In the genomic region with DNA sequence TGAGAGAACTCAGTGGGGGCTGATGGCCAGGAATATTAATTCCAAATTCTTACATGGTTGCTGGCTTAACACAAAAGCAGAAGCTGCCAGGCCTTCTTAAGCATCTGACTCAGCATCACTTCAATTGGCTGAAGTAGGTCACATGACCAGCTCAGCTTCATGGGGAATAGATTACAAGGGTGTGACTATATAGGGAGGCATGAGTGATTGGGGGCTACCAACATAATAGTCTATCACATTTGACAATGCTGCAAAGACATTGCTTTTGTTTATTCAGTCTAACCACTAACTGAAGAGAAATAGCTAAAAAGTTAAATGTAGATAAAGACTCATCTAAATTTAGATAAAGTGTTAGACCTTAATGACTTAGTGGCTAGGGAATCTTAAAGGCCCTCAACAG, we compare ENCODE assay signal across 9 cellular contexts.
DNase-seq lines count a peak whose midpoint lies in the region; ATAC-seq, FAIRE-seq and TF ChIP-seq lines count a peak whose summit lies in the region.
"Had no signal": no experiment of that assay in that cellular context is flagged by ENCODE, and none has a peak within 500 bp of the region (broad histone marks: within the 10 kb centered on the region; RNA-seq: fewer than 3 reads in every experiment).

No MANE protein-coding gene starts in this region.

- ATAC-seq in right cardiac atrium (no peak), GM19035 (IDR thresholded peaks at IDR 0.05; ENCODE audit: unreplicated experiment) (no peak)
- ATAC-seq: natural killer cell treated with Interleukin-12 subunit alpha and Interleukin-12 subunit beta and Interleukin-15 and Interleukin-18, amount 100 ng/mL, for 72 hours had no signal

- H2BK20ac ChIP-seq in H1 (ENCODE audit: low read length), result no peak overlapping the region

- no peak overlapping the region for H2BK15ac ChIP-seq in H1 (ENCODE audit: low read length)

- H3K36me3 ChIP-seq in H1 (ENCODE audit: control insufficient read depth in 2 of 4, insufficient read depth in 4 of 4, low read length in 3 of 4), result no peaks in the 10 kb centered on the region

- no peaks in the 10 kb centered on the region for H3K23me2 ChIP-seq in H1 (ENCODE audit: low read depth, low read length)

- no peak overlapping the region for H2BK12ac ChIP-seq in H1 (ENCODE audit: low read depth, low read length)

- FAIRE-seq in H1 (lab: Jason Lieb, UNC), result no peak

- no peaks in the 10 kb centered on the region for H4K20me1 ChIP-seq in H1 (replicated peaks in 1 of 2; ENCODE audit: control insufficient read depth in 1 of 2, insufficient read depth in 2 of 2, low read length in 2 of 2)

- H3K4ac ChIP-seq in H1 (replicated peaks; ENCODE audit: insufficient read length, low read depth, low read length), result no peak overlapping the region

- no peak overlapping the region for H3K18ac ChIP-seq in H1 (ENCODE audit: extremely low read depth, low read length)

- H3K56ac ChIP-seq in H1 (replicated peaks; ENCODE audit: insufficient read length, low read depth, low read length), result no peak overlapping the region

- CTCF ChIA-PET in H1 (lab: Charles Lee; ENCODE audit: partially characterized antibody), result interaction anchor here (0.7 to 0.9 kb wide), 2 partner anchors 16 to 18 kb away, joined by 3 to 6 read pairs; no protein-coding TSS in a partner anchor

- H3K9me3 ChIP-seq in H1 (ENCODE audit: insufficient read depth in 2 of 2, low read depth in 1 of 2, low read length in 1 of 2), result no peaks in the 10 kb centered on the region
- H3K9me3 ChIP-seq in right cardiac atrium (ENCODE audit: control insufficient read depth, low read length), result no peaks in the 10 kb centered on the region

- TF ChIP-seq CTCF in H1 (IDR thresholded peaks at IDR 0.05; ENCODE audit: control extremely low read depth in 1 of 3, insufficient read depth in 1 of 3, low read depth in 1 of 3, low read length in 3 of 3) (no peak), retinal pigment epithelial cell (conservative IDR thresholded peaks at IDR 0.05; ENCODE audit: low read depth, low read length) (no peak)

- H3K14ac ChIP-seq in H1 (ENCODE audit: insufficient read length), result no peak overlapping the region

- H3K27me3 ChIP-seq in H1 (replicated peaks in 1 of 4; ENCODE audit: control insufficient read depth in 3 of 4, extremely low read depth in 1 of 4, insufficient read depth in 3 of 4, low read length in 3 of 4) (peaks cover 0 to 1% (median 0%) of the 10 kb centered on the region in 4 experiments; a peak in 1 of 7 replicates), right cardiac atrium (ENCODE audit: control insufficient read depth, insufficient read depth) (no peaks in the 10 kb centered on the region)

- 0 out of 2 replicates have a peak overlapping the region, but pooled peaks have one; percentile 6 for H2AFZ ChIP-seq in H1 (ENCODE audit: low read length)

- no peak overlapping the region for H2AK5ac ChIP-seq in H1 (ENCODE audit: low read depth, low read length)

- H4K5ac ChIP-seq in H1 (ENCODE audit: insufficient read length, low read depth, low read length), result no peak overlapping the region

- H3K27ac ChIP-seq in H1 (ENCODE audit: low read depth, low read length), result no peak overlapping the region
- no peak overlapping the region for H3K27ac ChIP-seq in right cardiac atrium (ENCODE audit: low read length)

- H2BK5ac ChIP-seq in H1 (ENCODE audit: low read depth, low read length), result no peak overlapping the region

- DNase-seq in NCI-H82 (lab: John Stamatoyannopoulos, UW), result peak; percentile 36
- DNase-seq in NCI-H82 treated with DMSO at 0.1 percent for 48 hours (lab: John Stamatoyannopoulos, UW; ENCODE audit: unreplicated experiment), result no peak
- peak; percentile 85 for DNase-seq in NCI-H226
- DNase-seq in H1 (ENCODE audit: low read depth in 1 of 2, low spot score in 2 of 2), result no peak
- peak; percentile 39 for DNase-seq in retinal pigment epithelial cell (ENCODE audit: low read depth)
- DNase-seq in right cardiac atrium, result no peak
- no peak for DNase-seq in NOMO-1 treated with DMSO at 0.1 percent for 48 hours (lab: John Stamatoyannopoulos, UW; ENCODE audit: unreplicated experiment)

- H4K8ac ChIP-seq in H1 (ENCODE audit: extremely low read depth, insufficient read depth, low read length), result no peak overlapping the region

- no peak for TF ChIP-seq EP300 in H1 (IDR thresholded peaks at IDR 0.05; ENCODE audit: borderline replicate concordance in 1 of 2, low read depth in 2 of 2, low read length in 2 of 2)

- H2BK120ac ChIP-seq in H1 (replicated peaks; ENCODE audit: low read depth, low read length), result no peak overlapping the region

- POLR2A ChIA-PET in H1 (lab: Charles Lee; ENCODE audit: partially characterized antibody), result interaction anchor here (1.0 to 1.4 kb wide), 2 partner anchors 17 to 298 kb away, joined by 3 read pairs; a partner anchor contains a TSS

- TF ChIP-seq POLR2A in H1 (IDR thresholded peaks at IDR 0.05; ENCODE audit: control extremely low read depth in 1 of 2, low read depth in 2 of 2, low read length in 2 of 2), result no peak

- no peak overlapping the region for H4K91ac ChIP-seq in H1 (replicated peaks; ENCODE audit: insufficient read length, low read length)

- H3K23ac ChIP-seq in H1 (ENCODE audit: insufficient read length), result no peak overlapping the region

- H3K4me1 ChIP-seq in H1 (replicated peaks in 1 of 4; ENCODE audit: control insufficient read depth in 3 of 4, insufficient read depth in 4 of 4, low read length in 3 of 4) (peaks cover 0 to 2% (median under 1%) of the 10 kb centered on the region in 4 experiments; a peak in 2 of 7 replicates), right cardiac atrium (ENCODE audit: control insufficient read depth, insufficient read depth, low read length) (peaks cover 7% of the 10 kb centered on the region)

- no peaks in the 10 kb centered on the region for H3K79me1 ChIP-seq in H1 (ENCODE audit: low read depth, low read length)

- no peaks in the 10 kb centered on the region for H3K79me2 ChIP-seq in H1 (ENCODE audit: control insufficient read depth in 1 of 2, insufficient read depth in 2 of 2, low read length in 2 of 2)

- H3K4me3 ChIP-seq in H1 (ENCODE audit: extremely low read depth in 1 of 4, insufficient read depth in 2 of 4, low read depth in 3 of 4, low read length in 4 of 4), result no peak overlapping the region
- H3K4me3 ChIP-seq in retinal pigment epithelial cell (ENCODE audit: low read length), result no peak overlapping the region
- H3K4me3 ChIP-seq in right cardiac atrium (ENCODE audit: low read length), result no peak overlapping the region

- no peak overlapping the region for H3K4me2 ChIP-seq in H1 (ENCODE audit: insufficient read depth in 1 of 2, low read depth in 2 of 2, low read length in 2 of 2)

- H3K9ac ChIP-seq in H1 (replicated peaks in 1 of 4; ENCODE audit: extremely low read depth in 1 of 4, low read depth in 3 of 4, low read length in 3 of 4), result no peak overlapping the region

- intact Hi-C loops in right cardiac atrium (cut with DNase I), result no loop called here

- no peak for TF ChIP-seq RAD21 in H1 (IDR thresholded peaks at IDR 0.05 in 1 of 2, conservative IDR thresholded peaks at IDR 0.05 in 1 of 2; ENCODE audit: low read depth in 2 of 2, low read length in 2 of 2)

TF ChIP-seq in H1, 55 proteins besides CTCF, POLR2A, EP300 and RAD21:
- TF ChIP-seq MAFK (IDR thresholded peaks at IDR 0.05; ENCODE audit: low read depth, low read length), result 0 out of 2 replicates have a peak, but pooled peaks have one; percentile 4
- TF ChIP-seq, protein P1, sequence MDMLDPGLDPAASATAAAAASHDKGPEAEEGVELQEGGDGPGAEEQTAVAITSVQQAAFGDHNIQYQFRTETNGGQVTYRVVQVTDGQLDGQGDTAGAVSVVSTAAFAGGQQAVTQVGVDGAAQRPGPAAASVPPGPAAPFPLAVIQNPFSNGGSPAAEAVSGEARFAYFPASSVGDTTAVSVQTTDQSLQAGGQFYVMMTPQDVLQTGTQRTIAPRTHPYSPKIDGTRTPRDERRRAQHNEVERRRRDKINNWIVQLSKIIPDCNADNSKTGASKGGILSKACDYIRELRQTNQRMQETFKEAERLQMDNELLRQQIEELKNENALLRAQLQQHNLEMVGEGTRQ (IDR thresholded peaks at IDR 0.05; ENCODE audit: low read length), result peak; percentile 51; the same call in 1 of the 2 replicates
- no peak for TF ChIP-seq SIN3A (conservative IDR thresholded peaks at IDR 0.05 in 1 of 2, IDR thresholded peaks at IDR 0.05 in 1 of 2; ENCODE audit: low read depth in 1 of 2, low read length in 2 of 2)

Comparison
In these comparisons a context has a peak if more than half of its experiments do, and no peak if none do; other contexts are left out.
1. DNase-seq: peak in NCI-H82 (single experiment), NCI-H226 (single experiment) and retinal pigment epithelial cell (single experiment); none in NCI-H82 treated with DMSO at 0.1 percent for 48 hours (single experiment), H1 (0 of 2), right cardiac atrium (0 of 3) and NOMO-1 treated with DMSO at 0.1 percent for 48 hours (single experiment).